In the genomic region with DNA sequence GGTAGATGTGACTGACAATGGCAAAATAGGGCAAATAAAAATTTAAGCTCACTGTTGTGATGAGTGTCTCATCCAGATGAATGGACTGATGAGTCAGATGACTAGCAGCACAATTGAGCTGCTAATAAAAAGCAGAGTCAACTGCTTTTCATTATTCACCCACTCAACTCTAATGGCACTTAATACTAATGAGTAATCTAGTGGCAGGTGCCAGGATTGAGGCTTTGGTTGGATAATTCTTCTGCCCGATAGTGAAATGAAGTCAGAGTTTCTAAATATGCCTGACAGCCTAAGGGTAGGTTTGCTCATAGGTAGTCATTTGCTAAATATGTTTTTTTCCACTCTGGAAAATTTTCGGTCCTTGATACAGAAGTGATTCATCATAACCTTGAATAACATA, we compare ENCODE assay signal across 11 cellular contexts. TPM values are rescaled to one million over a fixed set of nuclear protein-coding genes. Genes with fewer than 3 reads are reported as not detected.
DNase-seq lines count a peak whose midpoint lies in the region; ATAC-seq, FAIRE-seq and TF ChIP-seq lines count a peak whose summit lies in the region.
"Had no signal": no experiment of that assay in that cellular context is flagged by ENCODE, and none has a peak within 500 bp of the region (broad histone marks: within the 10 kb centered on the region; RNA-seq: fewer than 3 reads in every experiment).

No MANE protein-coding gene starts in this region.

- H3K36me3 Mint-ChIP-seq in activated T-cell treated with anti-CD3 and anti-CD28 coated beads, Interleukin-2, amount 50 U/mL, for 24 hours (ENCODE audit: low read depth) = peaks cover 92% of the 10 kb centered on the region
- H3K36me3 Mint-ChIP-seq in T-cell = peaks cover 43% of the 10 kb centered on the region
- H3K36me3 Mint-ChIP-seq in stimulated activated naive CD8-positive, alpha-beta T cell treated with anti-CD3 and anti-CD28 coated beads, Interleukin-15, Interleukin-2, amounts not matched to agents 100 ng/mL and 50 ng/mL, for 24 hours (ENCODE audit: low read depth) = peaks cover 90% of the 10 kb centered on the region

- no peak for FAIRE-seq in GM12891 (lab: Jason Lieb, UNC)
- FAIRE-seq: H1 had no signal

- H3K4me1 ChIP-seq in prostate gland (replicated peaks) = no peaks in the 10 kb centered on the region

- no peaks in the 10 kb centered on the region for H3K9me3 ChIP-seq in prostate gland

- H3K27me3 Mint-ChIP-seq in activated T-cell treated with anti-CD3 and anti-CD28 coated beads, Interleukin-2, amount 50 U/mL, for 24 hours = peaks cover 45% of the 10 kb centered on the region
- H3K27me3 Mint-ChIP-seq in T-cell = peaks cover 0 to 4% of the 10 kb centered on the region in 2 donors
- no peaks in the 10 kb centered on the region for H3K27me3 Mint-ChIP-seq in stimulated activated naive CD8-positive, alpha-beta T cell treated with anti-CD3 and anti-CD28 coated beads, Interleukin-15, Interleukin-2, amounts not matched to agents 100 ng/mL and 50 ng/mL, for 24 hours

- WGBS in prostate gland = 40% methylated on average over 2 of the region's 2 CpGs

- ATAC-seq in T-cell (replicated peaks in 1 of 4) = no peak

- peak overlapping the region; percentile 93 for H3K27ac Mint-ChIP-seq in activated T-cell treated with anti-CD3 and anti-CD28 coated beads, Interleukin-2, amount 50 U/mL, for 24 hours
- peak overlapping the region; percentile 36 to 66 for H3K27ac Mint-ChIP-seq in T-cell
- peak overlapping the region; percentile 100 for H3K27ac Mint-ChIP-seq in stimulated activated naive CD8-positive, alpha-beta T cell treated with anti-CD3 and anti-CD28 coated beads, Interleukin-15, Interleukin-2, amounts not matched to agents 100 ng/mL and 50 ng/mL, for 24 hours

- no peaks in the 10 kb centered on the region for H3K9me3 Mint-ChIP-seq in activated T-cell treated with anti-CD3 and anti-CD28 coated beads, Interleukin-2, amount 50 U/mL, for 24 hours
- H3K9me3 Mint-ChIP-seq in T-cell = no peaks in the 10 kb centered on the region
- no peaks in the 10 kb centered on the region for H3K9me3 Mint-ChIP-seq in stimulated activated naive CD8-positive, alpha-beta T cell treated with anti-CD3 and anti-CD28 coated beads, Interleukin-15, Interleukin-2, amounts not matched to agents 100 ng/mL and 50 ng/mL, for 24 hours

- CTCF ChIA-PET in T-cell (lab: Charles Lee) = interaction anchor here in 1 of 2 donors (0.6 kb wide), 1 partner anchor 40 kb away, joined by 5 read pairs; no protein-coding TSS in a partner anchor

- POLR2A ChIA-PET in T-cell (lab: Charles Lee) = interaction anchor here in 1 of 2 donors (0.6 kb wide), 2 partner anchors 40 to 251 kb away, joined by 3 to 6 read pairs; no protein-coding TSS in a partner anchor

- H3K27me3 ChIP-seq in prostate gland (replicated peaks; ENCODE audit: insufficient read depth) = no peaks in the 10 kb centered on the region

- no peak overlapping the region for H3K4me3 ChIP-seq in prostate gland

- no peak for DNase-seq in activated T-cell treated with anti-CD3 and anti-CD28 coated beads, Interleukin-2, amount 50 U/mL, for 24 hours
- DNase-seq in activated T-cell treated with anti-CD3 and anti-CD28 coated beads for 4 hours (no peak), T-cell (no peak), fibroblast of the conjunctiva (ENCODE audit: low read depth) (peak; percentile 28), iPS-NIHi7 (ENCODE audit: extremely low spot score) (no peak), prostate gland (ENCODE audit: low spot score) (no peak), GM12891 (ENCODE audit: insufficient read length, low spot score) (no peak)
- DNase-seq: retina had no signal

- peak overlapping the region; percentile 89 for H3K4me3 Mint-ChIP-seq in activated T-cell treated with anti-CD3 and anti-CD28 coated beads, Interleukin-2, amount 50 U/mL, for 24 hours
- peak overlapping the region; percentile 17 to 56 (median 40) for H3K4me3 Mint-ChIP-seq in T-cell
- peak overlapping the region; percentile 97 for H3K4me3 Mint-ChIP-seq in stimulated activated naive CD8-positive, alpha-beta T cell treated with anti-CD3 and anti-CD28 coated beads, Interleukin-15, Interleukin-2, amounts not matched to agents 100 ng/mL and 50 ng/mL, for 24 hours

- no peak for TF ChIP-seq CTCF in prostate gland (IDR thresholded peaks at IDR 0.05)

- no peaks in the 10 kb centered on the region for H3K36me3 ChIP-seq in prostate gland

- no peak overlapping the region for H3K27ac ChIP-seq in prostate gland
- H3K27ac ChIP-seq: C4-2B had no signal

- TF ChIP-seq POLR2A in prostate gland (IDR thresholded peaks at IDR 0.05) = no peak
- no peak for TF ChIP-seq POLR2A in GM12891 (IDR thresholded peaks at IDR 0.05; ENCODE audit: low read depth, low read length)

- H3K4me1 Mint-ChIP-seq in activated T-cell treated with anti-CD3 and anti-CD28 coated beads, Interleukin-2, amount 50 U/mL, for 24 hours (ENCODE audit: low read depth) = peaks cover 75% of the 10 kb centered on the region
- peaks cover 48 to 71% (median 68%) of the 10 kb centered on the region in 3 donors for H3K4me1 Mint-ChIP-seq in T-cell
- peaks cover 74% of the 10 kb centered on the region for H3K4me1 Mint-ChIP-seq in stimulated activated naive CD8-positive, alpha-beta T cell treated with anti-CD3 and anti-CD28 coated beads, Interleukin-15, Interleukin-2, amounts not matched to agents 100 ng/mL and 50 ng/mL, for 24 hours (ENCODE audit: low read depth)

- intact Hi-C loops in prostate gland (cut with DNase I) = no loop called here

TF ChIP-seq in GM12891, 5 proteins besides CTCF, POLR2A, EP300 and RAD21:
- no peak for TF ChIP-seq POU2F2 (IDR thresholded peaks at IDR 0.05; ENCODE audit: low read depth, low read length)
- TF ChIP-seq SPI1 (IDR thresholded peaks at IDR 0.05; ENCODE audit: low read depth, low read length) = no peak
- no peak for TF ChIP-seq POLR2AphosphoS5 (IDR thresholded peaks at IDR 0.05; ENCODE audit: low read depth, low read length)
- no peak for TF ChIP-seq TAF1 (IDR thresholded peaks at IDR 0.05; ENCODE audit: low read depth, low read length)
- no peak for TF ChIP-seq PAX5 (IDR thresholded peaks at IDR 0.05; ENCODE audit: insufficient read depth, low read length, severe bottlenecking)

RNA-seq across cellular contexts. Expression of gene OGT, which starts 10.4 kb away (rescaled TPM):
- 100 to 1,000 TPM; 438 to 548 (median 460) TPM for total RNA-seq in T-cell
- 100 to 1,000 TPM in 1 of 2 donors, 10 to 100 TPM in 1; 68.0 to 126 TPM for total RNA-seq in prostate gland
- polyA plus RNA-seq in GM12891 (2012; ENCODE audit: low read depth, missing spikeins) = 83.2 TPM

RNA-seq across cellular contexts. Expression of gene GCNA, which starts 34.9 kb away (rescaled TPM):
- total RNA-seq in T-cell (1 to 10 TPM; 5.2 to 8.6 (median 5.6) TPM), prostate gland (10 to 100 TPM in 1 of 2 donors, 1 to 10 TPM in 1; 1.4 to 18.0 TPM)
- polyA plus RNA-seq in GM12891 (2012; ENCODE audit: low read depth, missing spikeins) = 0.58 TPM

Comparison
In these comparisons a context has a peak if more than half of its experiments do, and no peak if none do; other contexts are left out.
1. H3K4me3 Mint-ChIP-seq: peak in every context shown above with its lines; median percentile 97 in stimulated activated naive CD8-positive, alpha-beta T cell treated with anti-CD3 and anti-CD28 coated beads, Interleukin-15, Interleukin-2, amounts not matched to agents 100 ng/mL and 50 ng/mL, for 24 hours; 89 in activated T-cell treated with anti-CD3 and anti-CD28 coated beads, Interleukin-2, amount 50 U/mL, for 24 hours; 40 in T-cell.